19 cellular contexts compared by ENCODE assay signal in genomic region chr13:111541752-111542529, GRCh38.
"Had no signal": no experiment of that assay in that cellular context is flagged by ENCODE, and none has a peak within 500 bp of the region (broad histone marks: within the 10 kb centered on the region; RNA-seq: fewer than 3 reads in every experiment).

No MANE protein-coding gene starts in this region.

- H2AFZ ChIP-seq: hepatocyte had no signal

- H3K9me3 ChIP-seq: right atrium auricular region, upper lobe of left lung, uterus had no signal

- H3K4me1 ChIP-seq: left lung, right atrium auricular region, tibial artery, upper lobe of left lung, uterus had no signal

- H3K4me3 ChIP-seq: dorsolateral prefrontal cortex, hepatocyte, left lung, lung, right atrium auricular region, smooth muscle cell, tibial artery, upper lobe of left lung, uterus had no signal

- H3K27ac ChIP-seq: dorsolateral prefrontal cortex, hepatocyte, left lung, right atrium auricular region, tibial artery, upper lobe of left lung, uterus had no signal

- H3K4me2 ChIP-seq: hepatocyte, smooth muscle cell had no signal

- H3K36me3 ChIP-seq: left lung, right atrium auricular region, tibial artery, upper lobe of left lung, uterus had no signal

- H3K79me2 ChIP-seq: hepatocyte had no signal

- ATAC-seq: left lung; stimulated activated effector memory CD8-positive, alpha-beta T cell treated with anti-CD3 and anti-CD28 coated beads, Interleukin-12 subunit alpha, Interleukin-12 subunit beta, amount 100 ng/mL, for 72 hours had no signal

- H3K27me3 ChIP-seq: right atrium auricular region, upper lobe of left lung, uterus had no signal

- DNase-seq: cerebellar nuclear complex; cortex of kidney; effector CD8-positive, alpha-beta T cell; foreskin melanocyte; kidney glomerular epithelial cell; mesenchymal stem cell; naive B cell; stimulated activated CD4-positive, alpha-beta T cell treated with anti-CD3 and anti-CD28 coated beads, Interleukin-4, amount 100 ng/mL, for 1 hour; stimulated activated CD8-positive, alpha-beta memory T cell treated with anti-CD3 and anti-CD28 coated beads, Interleukin-4, amount 100 ng/mL, for 48 hours; upper lobe of left lung; uterus had no signal
